In genomic region chr1:213051127-213051880, GRCh38 we compare ENCODE assay signal across 1 cellular context.
TF ChIP-seq lines count a peak whose summit lies in the region.

Gene RPS6KC1, plus strand, starts transcription at chr1:213051241. Its CDS starts 164 bp downstream, at chr1:213051405.

TF ChIP-seq in K562, 482 proteins besides CTCF, POLR2A, EP300 and RAD21 (continued from another document and continues in another):
- TF ChIP-seq MGA (IDR thresholded peaks at IDR 0.05): no peak
- TF ChIP-seq JUND (IDR thresholded peaks at IDR 0.05; ENCODE audit: borderline replicate concordance, low read depth, low read length): peak; percentile 95
- TF ChIP-seq JUND (tag; IDR thresholded peaks at IDR 0.05; ENCODE audit: borderline replicate concordance, low read depth, low read length): peak; percentile 95; the same call in 1 of the 3 replicates
- TF ChIP-seq HINFP (tag; conservative IDR thresholded peaks at IDR 0.05; ENCODE audit: low read depth): no peak
- peak; percentile 79 for TF ChIP-seq HCFC1 (IDR thresholded peaks at IDR 0.05; ENCODE audit: low read depth, low read length)
- TF ChIP-seq SIX5 (IDR thresholded peaks at IDR 0.05; ENCODE audit: borderline replicate concordance in 1 of 2, insufficient read depth in 1 of 2, low read depth in 1 of 2, low read length in 2 of 2): peak in 1 of 2 experiments; percentile 32; a peak in 1 of 4 replicates
- no peak for TF ChIP-seq SRSF9 (IDR thresholded peaks at IDR 0.05; ENCODE audit: borderline replicate concordance, low read depth, low read length)
- TF ChIP-seq RB1 (IDR thresholded peaks at IDR 0.05; ENCODE audit: low read depth): peak; percentile 82; the same call in 1 of the 2 replicates
- TF ChIP-seq TRIM24 (IDR thresholded peaks at IDR 0.05): peak in 1 of 2 experiments; percentile 14; a peak in 1 of 4 replicates
- TF ChIP-seq CHAMP1 (IDR thresholded peaks at IDR 0.05): no peak
- TF ChIP-seq MNT (conservative IDR thresholded peaks at IDR 0.05): peak; percentile 75 to 92
- 0 out of 2 replicates have a peak, but pooled peaks have one; percentile 48 for TF ChIP-seq ZNF644 (tag; IDR thresholded peaks at IDR 0.05; ENCODE audit: low read depth)
- no peak for TF ChIP-seq SRSF7 (optimal IDR thresholded peaks at IDR 0.05; ENCODE audit: low read depth, low read length)
- no peak for TF ChIP-seq PHF21A (IDR thresholded peaks at IDR 0.05; ENCODE audit: borderline replicate concordance, low read depth)
- TF ChIP-seq ZNF444 (CRISPR knock-in tag; IDR thresholded peaks at IDR 0.05): peak; percentile 40; the same call in 1 of the 2 replicates
- no peak for TF ChIP-seq NFE2L1 (tag; IDR thresholded peaks at IDR 0.05; ENCODE audit: borderline replicate concordance, low read depth)
- no peak for TF ChIP-seq ZNF280A (IDR thresholded peaks at IDR 0.05; ENCODE audit: low read depth, partially characterized antibody)
- peak; percentile 38; the same call in 1 of the 2 replicates for TF ChIP-seq TOE1 (IDR thresholded peaks at IDR 0.05; ENCODE audit: borderline replicate concordance)
- no peak for TF ChIP-seq TOE1 (CRISPR knock-in tag; IDR thresholded peaks at IDR 0.05; ENCODE audit: borderline replicate concordance, low read depth)
- TF ChIP-seq RREB1 (CRISPR knock-in tag; IDR thresholded peaks at IDR 0.05): peak; percentile 74; the same call in 1 of the 2 replicates
- no peak for TF ChIP-seq XRCC4 (IDR thresholded peaks at IDR 0.05; ENCODE audit: extremely low read depth, insufficient read depth, insufficient read length)
- 0 out of 2 replicates have a peak, but pooled peaks have one; percentile 62 for TF ChIP-seq MTF1 (CRISPR knock-in tag; IDR thresholded peaks at IDR 0.05; ENCODE audit: borderline replicate concordance)
- no peak for TF ChIP-seq MCM5 (IDR thresholded peaks at IDR 0.05; ENCODE audit: low read depth)
- peak; percentile 72 for TF ChIP-seq CBFA2T3 (IDR thresholded peaks at IDR 0.05)
- TF ChIP-seq CXXC5 (CRISPR knock-in tag; IDR thresholded peaks at IDR 0.05): peak; percentile 92
- peak; percentile 73 for TF ChIP-seq MEF2D (tag; conservative IDR thresholded peaks at IDR 0.05; ENCODE audit: low read depth)
